ENCODE assay signal across 8 cellular contexts in genomic region chr12:64625243-64626077, GRCh38. TPM values are rescaled to one million over a fixed set of nuclear protein-coding genes. Genes with fewer than 3 reads are reported as not detected.
DNase-seq lines count a peak whose midpoint lies in the region; ATAC-seq, FAIRE-seq and TF ChIP-seq lines count a peak whose summit lies in the region.

No MANE protein-coding gene starts in this region.

- CTCF ChIA-PET in activated CD8-positive, alpha-beta T cell treated with anti-CD3 and anti-CD28 coated beads, Interleukin-2, amount 10 ng/mL, durations not matched to agents 7 days and 5 days (lab: Charles Lee) = interaction anchor here (1.0 to 1.3 kb wide), 3 partner anchors 17 to 76 kb away, joined by 3 read pairs; no protein-coding TSS in a partner anchor

- ATAC-seq in GM21786 (IDR thresholded peaks at IDR 0.05; ENCODE audit: unreplicated experiment) = peak; percentile 43
- ATAC-seq in activated CD8-positive, alpha-beta T cell treated with anti-CD3 and anti-CD28 coated beads, Interleukin-2, amount 10 ng/mL, durations not matched to agents 7 days and 5 days = peak; percentile 68
- ATAC-seq in natural killer cell = peak; percentile 74 to 85 (median 77)

- H3K27me3 Mint-ChIP-seq in activated CD8-positive, alpha-beta T cell treated with anti-CD3 and anti-CD28 coated beads, Interleukin-2, amount 10 ng/mL, durations not matched to agents 7 days and 5 days (ENCODE audit: low read depth) = no peaks in the 10 kb centered on the region
- H3K27me3 Mint-ChIP-seq in natural killer cell (ENCODE audit: low read depth in 2 of 2) = no peaks in the 10 kb centered on the region

- peaks cover 37% of the 10 kb centered on the region for H3K4me1 Mint-ChIP-seq in activated CD8-positive, alpha-beta T cell treated with anti-CD3 and anti-CD28 coated beads, Interleukin-2, amount 10 ng/mL, durations not matched to agents 7 days and 5 days (ENCODE audit: low read depth)
- peaks cover 35 to 45% of the 10 kb centered on the region in 2 donors for H3K4me1 Mint-ChIP-seq in natural killer cell

- peak overlapping the region; percentile 60 for H3K4me3 ChIP-seq in GM06990 (replicated peaks; ENCODE audit: low read depth, low read length)

- DNase-seq in GM06990 (ENCODE audit: extremely low read depth, insufficient read length) (peak; percentile 70), Kasumi-1 (lab: John Stamatoyannopoulos, UW) (peak; percentile 92), fibroblast of gingiva (ENCODE audit: low read depth) (peak; percentile 75), natural killer cell (no peak), COR-L47 (lab: John Stamatoyannopoulos, UW) (no peak), urothelium cell line (ENCODE audit: low spot score) (no peak)
- DNase-seq in activated CD8-positive, alpha-beta T cell treated with anti-CD3 and anti-CD28 coated beads, Interleukin-2, amount 10 ng/mL, durations not matched to agents 7 days and 5 days = peak; percentile 23

- peak overlapping the region; percentile 84 for H3K27ac Mint-ChIP-seq in activated CD8-positive, alpha-beta T cell treated with anti-CD3 and anti-CD28 coated beads, Interleukin-2, amount 10 ng/mL, durations not matched to agents 7 days and 5 days
- H3K27ac Mint-ChIP-seq in natural killer cell = peak overlapping the region; percentile 83 to 85

- no peak for FAIRE-seq in urothelium cell line (lab: Jason Lieb, UNC)

- TF ChIP-seq CTCF in GM06990 (IDR thresholded peaks at IDR 0.05; ENCODE audit: insufficient read depth, low read length, poor library complexity, severe bottlenecking) (no peak), natural killer cell (IDR thresholded peaks at IDR 0.05) (no peak)

- POLR2A ChIA-PET in activated CD8-positive, alpha-beta T cell treated with anti-CD3 and anti-CD28 coated beads, Interleukin-2, amount 10 ng/mL, durations not matched to agents 7 days and 5 days (lab: Charles Lee) = no interaction called here

- intact Hi-C loops in natural killer cell (cut with micrococcal nuclease) = no loop called here

- no peaks in the 10 kb centered on the region for H3K27me3 ChIP-seq in GM06990 (replicated peaks; ENCODE audit: control insufficient read depth, insufficient read depth, low read length)

- peaks cover 28% of the 10 kb centered on the region for H3K36me3 Mint-ChIP-seq in activated CD8-positive, alpha-beta T cell treated with anti-CD3 and anti-CD28 coated beads, Interleukin-2, amount 10 ng/mL, durations not matched to agents 7 days and 5 days (ENCODE audit: low read depth)
- no peaks in the 10 kb centered on the region for H3K36me3 Mint-ChIP-seq in natural killer cell

- no peaks in the 10 kb centered on the region for H3K9me3 Mint-ChIP-seq in activated CD8-positive, alpha-beta T cell treated with anti-CD3 and anti-CD28 coated beads, Interleukin-2, amount 10 ng/mL, durations not matched to agents 7 days and 5 days (ENCODE audit: insufficient read depth)
- H3K9me3 Mint-ChIP-seq in natural killer cell = no peaks in the 10 kb centered on the region

- peak overlapping the region; percentile 70 for H3K4me3 Mint-ChIP-seq in activated CD8-positive, alpha-beta T cell treated with anti-CD3 and anti-CD28 coated beads, Interleukin-2, amount 10 ng/mL, durations not matched to agents 7 days and 5 days
- peak overlapping the region; percentile 89 for H3K4me3 Mint-ChIP-seq in natural killer cell

- peaks cover 2% of the 10 kb centered on the region; the same call in 1 of the 2 replicates for H3K36me3 ChIP-seq in GM06990 (ENCODE audit: control insufficient read depth, insufficient read depth, low read length)

RNA-seq across cellular contexts. Expression of gene RASSF3, which starts 15.2 kb away (rescaled TPM):
- 10 to 100 TPM; 61.7 to 63.7 TPM for total RNA-seq in activated CD8-positive, alpha-beta T cell treated with anti-CD3 and anti-CD28 coated beads, Interleukin-2, amount 10 ng/mL, durations not matched to agents 7 days and 5 days
- total RNA-seq in natural killer cell = 100 to 1,000 TPM in 1 of 3 donors, 10 to 100 TPM in 2; 63.4 to 105 (median 80.5) TPM

Comparison
In these comparisons a context has a peak if more than half of its experiments do, and no peak if none do; other contexts are left out.
1. DNase-seq: peak in GM06990 (single experiment), Kasumi-1 (2 of 2), activated CD8-positive, alpha-beta T cell treated with anti-CD3 and anti-CD28 coated beads, Interleukin-2, amount 10 ng/mL, durations not matched to agents 7 days and 5 days (single experiment) and fibroblast of gingiva (single experiment); none in natural killer cell (single experiment), COR-L47 (single experiment) and urothelium cell line (single experiment).
2. Peak in every context shown above with its lines, with median percentiles within 50 percentile points of each other: ATAC-seq.